ENCODE assay signal across 9 cellular contexts in genomic region chr7:139915864-139916716, GRCh38.
DNase-seq lines count a peak whose midpoint lies in the region; ATAC-seq, FAIRE-seq and TF ChIP-seq lines count a peak whose summit lies in the region.
"Had no signal": no experiment of that assay in that cellular context is flagged by ENCODE, and none has a peak within 500 bp of the region (broad histone marks: within the 10 kb centered on the region; RNA-seq: fewer than 3 reads in every experiment).

No MANE protein-coding gene starts in this region.

- peak; percentile 80 to 92 (median 85) for ATAC-seq in pancreas
- peak; percentile 89 for ATAC-seq in aorta (ENCODE audit: low FRiP score)

- H3K27me3 ChIP-seq in Loucy (ENCODE audit: insufficient read depth, low read length, poor library complexity, severe bottlenecking) (no peaks in the 10 kb centered on the region), pancreas (no peaks in the 10 kb centered on the region), aorta (ENCODE audit: control insufficient read depth in 1 of 2, insufficient read depth in 2 of 2, low read length in 1 of 2) (no peaks in the 10 kb centered on the region)
- H3K27me3 ChIP-seq: cardiac muscle cell had no signal

- no peak for FAIRE-seq in pancreas (lab: Jason Lieb, UNC)

- peak; percentile 94 for DNase-seq in GM04503 (ENCODE audit: low read depth)
- DNase-seq in H4 (ENCODE audit: low spot score), result peak; percentile 98
- peak; percentile 18 for DNase-seq in activated CD4-positive, alpha-beta T cell treated with anti-CD3 and anti-CD28 coated beads, Interleukin-2, amount 50 U/mL, for 1 hour
- peak; percentile 59 for DNase-seq in epidermal melanocyte (ENCODE audit: insufficient read length, low spot score)
- peak in 3 of 6 donors; percentile 12 to 59 (median 36) for DNase-seq in pancreas
- peak; percentile 65 to 77 for DNase-seq in aorta
- DNase-seq in occipital lobe (lab: John Stamatoyannopoulos, UW), result no peak

- H3K9me2 ChIP-seq in Loucy (replicated peaks; ENCODE audit: low read depth, low read length), result no peaks in the 10 kb centered on the region

- H3F3A ChIP-seq in Loucy (ENCODE audit: low read depth), result no peaks in the 10 kb centered on the region

- peak overlapping the region; percentile 41 for H3K4me2 ChIP-seq in Loucy (ENCODE audit: low read depth, low read length, poor library complexity, severe bottlenecking)

- H3K9ac ChIP-seq in Loucy (ENCODE audit: low read depth, low read length, poor library complexity, severe bottlenecking), result no peak overlapping the region

- H4K20me1 ChIP-seq in Loucy (ENCODE audit: insufficient read depth, low read length, poor library complexity, severe bottlenecking), result no peaks in the 10 kb centered on the region

- H3K36me3 ChIP-seq in Loucy (ENCODE audit: insufficient read depth, low read length) (no peaks in the 10 kb centered on the region), pancreas (no peaks in the 10 kb centered on the region), aorta (ENCODE audit: control insufficient read depth in 1 of 2, insufficient read depth in 2 of 2, low read length in 1 of 2) (no peaks in the 10 kb centered on the region)
- H3K36me3 ChIP-seq: cardiac muscle cell had no signal

- no peak overlapping the region for H2AFZ ChIP-seq in Loucy (ENCODE audit: low read length)

- H3K4me3 ChIP-seq in Loucy (ENCODE audit: low read length, poor library complexity, severe bottlenecking) (no peak overlapping the region), pancreas (no peak overlapping the region), aorta (ENCODE audit: low read length in 2 of 2) (no peak overlapping the region)
- H3K4me3 ChIP-seq: cardiac muscle cell had no signal

- H3K79me2 ChIP-seq in Loucy (ENCODE audit: insufficient read depth, low read length), result no peaks in the 10 kb centered on the region

- intact Hi-C loops in pancreas (cut with DNase I) (no loop called here), aorta (cut with DNase I) (no loop called here)

- TF ChIP-seq CTCF in Loucy (conservative IDR thresholded peaks at IDR 0.05; ENCODE audit: low read length), result no peak
- TF ChIP-seq CTCF in pancreas (IDR thresholded peaks at IDR 0.05), result no peak

- 75 to 77% methylated on average over 10 of the region's 10 CpGs for WGBS in pancreas, 2 donors
- 66 to 76% methylated on average over 10 of the region's 10 CpGs for WGBS in aorta, 2 donors

- H3K4me1 ChIP-seq in Loucy (ENCODE audit: insufficient read depth, low read length, poor library complexity, severe bottlenecking) (peaks cover 18% of the 10 kb centered on the region), pancreas (peaks cover 0 to 14% (median 0%) of the 10 kb centered on the region in 3 donors), aorta (ENCODE audit: control insufficient read depth in 1 of 2, insufficient read depth in 2 of 2, low read length in 2 of 2) (peaks cover 0 to 4% of the 10 kb centered on the region in 2 donors)

- H3K27ac ChIP-seq in pancreas (no peak overlapping the region), aorta (ENCODE audit: low read depth in 1 of 2, low read length in 2 of 2) (no peak overlapping the region)
- H3K27ac ChIP-seq: cardiac muscle cell had no signal

- no peaks in the 10 kb centered on the region for H3K9me3 ChIP-seq in Loucy (ENCODE audit: insufficient read depth, low read depth, low read length)
- H3K9me3 ChIP-seq in pancreas, result no peaks in the 10 kb centered on the region
- no peaks in the 10 kb centered on the region for H3K9me3 ChIP-seq in aorta (ENCODE audit: control insufficient read depth, low read length)
